ENCODE assay signal across 1 cellular context in the genomic region with DNA sequence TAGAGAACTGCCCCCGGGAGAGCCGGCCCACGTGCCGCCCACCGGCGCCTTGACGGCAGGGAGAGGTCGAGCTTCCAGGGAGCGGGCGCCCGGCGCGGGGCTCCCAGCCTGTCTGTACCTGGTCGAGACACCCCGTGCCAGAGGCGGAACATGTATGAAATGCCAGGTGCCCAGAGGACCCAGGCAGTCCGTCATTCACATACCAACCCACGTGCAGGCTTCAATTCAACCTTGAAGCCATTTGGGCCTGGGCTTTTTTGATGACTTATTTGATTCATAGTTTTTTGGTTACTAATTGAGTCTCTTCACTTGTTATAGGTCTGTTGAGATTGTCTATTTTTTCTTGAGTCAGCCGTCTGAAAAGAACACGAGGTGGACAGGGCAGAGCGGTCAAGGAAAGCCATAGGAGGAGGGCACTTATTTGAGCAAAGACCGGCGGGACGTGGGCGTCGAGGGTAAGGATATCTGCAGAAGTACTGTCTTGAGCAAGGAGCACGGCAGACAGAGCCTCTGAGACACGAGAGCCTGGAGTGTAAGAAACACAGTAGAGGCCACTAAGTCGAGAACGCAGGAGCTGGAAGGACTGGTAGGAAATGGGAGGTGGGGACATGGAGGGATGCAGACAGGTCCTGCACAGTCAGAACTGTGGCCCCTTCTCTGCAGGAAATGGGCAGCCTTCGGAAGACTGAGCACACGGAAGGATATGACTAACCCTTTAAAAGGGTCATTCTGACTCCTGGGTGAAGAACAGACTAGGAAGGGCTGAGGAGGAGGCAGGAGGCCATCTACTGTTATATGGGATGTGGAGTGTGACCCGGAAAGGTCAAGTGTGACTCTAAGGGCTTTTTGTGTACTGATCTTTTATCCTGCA.
A peak's percentile ranks its signal among the peaks of the same experiment; 100 is the strongest.
TF ChIP-seq lines count a peak whose summit lies in the region.

No MANE protein-coding gene starts in this region.

TF ChIP-seq in H1, 55 proteins besides CTCF, POLR2A, EP300 and RAD21:
- peak; percentile 26 for TF ChIP-seq KDM4A (IDR thresholded peaks at IDR 0.05; ENCODE audit: low read depth, low read length, severe bottlenecking)
- TF ChIP-seq, protein P1, sequence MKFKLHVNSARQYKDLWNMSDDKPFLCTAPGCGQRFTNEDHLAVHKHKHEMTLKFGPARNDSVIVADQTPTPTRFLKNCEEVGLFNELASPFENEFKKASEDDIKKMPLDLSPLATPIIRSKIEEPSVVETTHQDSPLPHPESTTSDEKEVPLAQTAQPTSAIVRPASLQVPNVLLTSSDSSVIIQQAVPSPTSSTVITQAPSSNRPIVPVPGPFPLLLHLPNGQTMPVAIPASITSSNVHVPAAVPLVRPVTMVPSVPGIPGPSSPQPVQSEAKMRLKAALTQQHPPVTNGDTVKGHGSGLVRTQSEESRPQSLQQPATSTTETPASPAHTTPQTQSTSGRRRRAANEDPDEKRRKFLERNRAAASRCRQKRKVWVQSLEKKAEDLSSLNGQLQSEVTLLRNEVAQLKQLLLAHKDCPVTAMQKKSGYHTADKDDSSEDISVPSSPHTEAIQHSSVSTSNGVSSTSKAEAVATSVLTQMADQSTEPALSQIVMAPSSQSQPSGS (IDR thresholded peaks at IDR 0.05; ENCODE audit: low read length) = no peak
- TF ChIP-seq, protein P2, sequence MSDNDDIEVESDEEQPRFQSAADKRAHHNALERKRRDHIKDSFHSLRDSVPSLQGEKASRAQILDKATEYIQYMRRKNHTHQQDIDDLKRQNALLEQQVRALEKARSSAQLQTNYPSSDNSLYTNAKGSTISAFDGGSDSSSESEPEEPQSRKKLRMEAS (IDR thresholded peaks at IDR 0.05) = peak; percentile 75
- TF ChIP-seq, protein P3, sequence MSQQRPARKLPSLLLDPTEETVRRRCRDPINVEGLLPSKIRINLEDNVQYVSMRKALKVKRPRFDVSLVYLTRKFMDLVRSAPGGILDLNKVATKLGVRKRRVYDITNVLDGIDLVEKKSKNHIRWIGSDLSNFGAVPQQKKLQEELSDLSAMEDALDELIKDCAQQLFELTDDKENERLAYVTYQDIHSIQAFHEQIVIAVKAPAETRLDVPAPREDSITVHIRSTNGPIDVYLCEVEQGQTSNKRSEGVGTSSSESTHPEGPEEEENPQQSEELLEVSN (IDR thresholded peaks at IDR 0.05) = peak; percentile 83
